7 cellular contexts compared by ENCODE assay signal in the genomic region with DNA sequence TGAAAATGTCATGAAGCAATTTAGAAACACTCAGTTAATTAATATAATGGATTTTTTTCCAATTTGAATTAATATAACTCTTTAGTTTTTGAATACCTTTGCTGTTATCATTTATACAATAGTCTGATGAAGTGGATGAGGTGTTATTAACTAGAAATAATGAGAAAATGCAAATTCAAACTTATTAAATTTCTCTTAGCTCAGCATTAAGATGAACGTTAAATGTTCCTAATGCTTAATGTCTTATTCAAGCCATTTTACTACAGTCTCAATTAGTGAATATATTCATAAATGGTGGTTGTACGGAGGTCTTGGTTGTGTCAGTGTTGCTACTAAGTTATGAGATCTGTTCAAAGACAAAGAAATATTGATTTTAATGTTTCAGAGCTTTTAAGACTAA.
"Had no signal": no experiment of that assay in that cellular context is flagged by ENCODE, and none has a peak within 500 bp of the region (broad histone marks: within the 10 kb centered on the region; RNA-seq: fewer than 3 reads in every experiment).

No MANE protein-coding gene starts in this region.

- DNase-seq: GDM1, GF-D8 had no signal

- FAIRE-seq: GM12878, GM12891, GM12892, GM18507, GM19239 had no signal

- H3K4me3 ChIP-seq: GM12878 had no signal

- ATAC-seq: GM12878 had no signal
